ENCODE assay signal across 2 cellular contexts in the genomic region with DNA sequence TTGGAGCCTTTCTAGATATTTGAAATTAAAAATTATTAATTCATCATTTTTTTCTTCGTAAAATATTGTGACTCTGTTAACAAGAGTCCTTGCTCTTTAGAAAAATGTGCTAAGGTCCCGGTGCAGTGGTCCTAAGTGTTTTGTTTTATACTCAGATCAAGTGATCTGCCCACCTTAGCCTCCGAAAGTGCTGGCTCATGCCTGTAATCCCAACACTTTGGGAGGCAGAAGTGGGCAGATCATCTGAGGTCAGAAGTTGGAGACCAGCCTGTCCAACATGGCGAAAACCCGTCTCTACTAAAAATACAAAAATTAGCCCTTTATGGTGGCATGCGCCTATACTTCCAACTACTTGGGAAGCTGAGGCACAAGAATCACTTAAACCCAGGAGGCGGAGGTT.
TF ChIP-seq lines count a peak whose summit lies in the region.

No MANE protein-coding gene starts in this region.

TF ChIP-seq in K562, 482 proteins besides CTCF, POLR2A, EP300 and RAD21 (continued from another document and continues in another):
- TF ChIP-seq, protein P1, sequence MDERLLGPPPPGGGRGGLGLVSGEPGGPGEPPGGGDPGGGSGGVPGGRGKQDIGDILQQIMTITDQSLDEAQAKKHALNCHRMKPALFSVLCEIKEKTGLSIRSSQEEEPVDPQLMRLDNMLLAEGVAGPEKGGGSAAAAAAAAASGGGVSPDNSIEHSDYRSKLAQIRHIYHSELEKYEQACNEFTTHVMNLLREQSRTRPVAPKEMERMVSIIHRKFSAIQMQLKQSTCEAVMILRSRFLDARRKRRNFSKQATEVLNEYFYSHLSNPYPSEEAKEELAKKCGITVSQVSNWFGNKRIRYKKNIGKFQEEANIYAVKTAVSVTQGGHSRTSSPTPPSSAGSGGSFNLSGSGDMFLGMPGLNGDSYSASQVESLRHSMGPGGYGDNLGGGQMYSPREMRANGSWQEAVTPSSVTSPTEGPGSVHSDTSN (CRISPR knock-in tag; IDR thresholded peaks at IDR 0.05; ENCODE audit: low read depth): no peak
- TF ChIP-seq, protein P1 (tag; conservative IDR thresholded peaks at IDR 0.05; ENCODE audit: low read depth): no peak
- no peak for TF ChIP-seq KLF1 (tag; IDR thresholded peaks at IDR 0.05)
- TF ChIP-seq, protein P2, sequence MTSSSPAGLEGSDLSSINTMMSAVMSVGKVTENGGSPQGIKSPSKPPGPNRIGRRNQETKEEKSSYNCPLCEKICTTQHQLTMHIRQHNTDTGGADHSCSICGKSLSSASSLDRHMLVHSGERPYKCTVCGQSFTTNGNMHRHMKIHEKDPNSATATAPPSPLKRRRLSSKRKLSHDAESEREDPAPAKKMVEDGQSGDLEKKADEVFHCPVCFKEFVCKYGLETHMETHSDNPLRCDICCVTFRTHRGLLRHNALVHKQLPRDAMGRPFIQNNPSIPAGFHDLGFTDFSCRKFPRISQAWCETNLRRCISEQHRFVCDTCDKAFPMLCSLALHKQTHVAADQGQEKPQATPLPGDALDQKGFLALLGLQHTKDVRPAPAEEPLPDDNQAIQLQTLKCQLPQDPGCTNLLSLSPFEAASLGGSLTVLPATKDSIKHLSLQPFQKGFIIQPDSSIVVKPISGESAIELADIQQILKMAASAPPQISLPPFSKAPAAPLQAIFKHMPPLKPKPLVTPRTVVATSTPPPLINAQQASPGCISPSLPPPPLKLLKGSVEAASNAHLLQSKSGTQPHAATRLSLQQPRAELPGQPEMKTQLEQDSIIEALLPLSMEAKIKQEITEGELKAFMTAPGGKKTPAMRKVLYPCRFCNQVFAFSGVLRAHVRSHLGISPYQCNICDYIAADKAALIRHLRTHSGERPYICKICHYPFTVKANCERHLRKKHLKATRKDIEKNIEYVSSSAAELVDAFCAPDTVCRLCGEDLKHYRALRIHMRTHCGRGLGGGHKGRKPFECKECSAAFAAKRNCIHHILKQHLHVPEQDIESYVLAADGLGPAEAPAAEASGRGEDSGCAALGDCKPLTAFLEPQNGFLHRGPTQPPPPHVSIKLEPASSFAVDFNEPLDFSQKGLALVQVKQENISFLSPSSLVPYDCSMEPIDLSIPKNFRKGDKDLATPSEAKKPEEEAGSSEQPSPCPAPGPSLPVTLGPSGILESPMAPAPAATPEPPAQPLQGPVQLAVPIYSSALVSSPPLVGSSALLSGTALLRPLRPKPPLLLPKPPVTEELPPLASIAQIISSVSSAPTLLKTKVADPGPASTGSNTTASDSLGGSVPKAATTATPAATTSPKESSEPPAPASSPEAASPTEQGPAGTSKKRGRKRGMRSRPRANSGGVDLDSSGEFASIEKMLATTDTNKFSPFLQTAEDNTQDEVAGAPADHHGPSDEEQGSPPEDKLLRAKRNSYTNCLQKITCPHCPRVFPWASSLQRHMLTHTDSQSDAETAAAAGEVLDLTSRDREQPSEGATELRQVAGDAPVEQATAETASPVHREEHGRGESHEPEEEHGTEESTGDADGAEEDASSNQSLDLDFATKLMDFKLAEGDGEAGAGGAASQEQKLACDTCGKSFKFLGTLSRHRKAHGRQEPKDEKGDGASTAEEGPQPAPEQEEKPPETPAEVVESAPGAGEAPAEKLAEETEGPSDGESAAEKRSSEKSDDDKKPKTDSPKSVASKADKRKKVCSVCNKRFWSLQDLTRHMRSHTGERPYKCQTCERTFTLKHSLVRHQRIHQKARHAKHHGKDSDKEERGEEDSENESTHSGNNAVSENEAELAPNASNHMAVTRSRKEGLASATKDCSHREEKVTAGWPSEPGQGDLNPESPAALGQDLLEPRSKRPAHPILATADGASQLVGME (CRISPR knock-in tag; IDR thresholded peaks at IDR 0.05): no peak
- 0 out of 2 replicates have a peak, but pooled peaks have one; percentile 15 for TF ChIP-seq SMARCA4 (IDR thresholded peaks at IDR 0.05)
- no peak for TF ChIP-seq ZNF444 (CRISPR knock-in tag; IDR thresholded peaks at IDR 0.05)
- TF ChIP-seq, protein P3, sequence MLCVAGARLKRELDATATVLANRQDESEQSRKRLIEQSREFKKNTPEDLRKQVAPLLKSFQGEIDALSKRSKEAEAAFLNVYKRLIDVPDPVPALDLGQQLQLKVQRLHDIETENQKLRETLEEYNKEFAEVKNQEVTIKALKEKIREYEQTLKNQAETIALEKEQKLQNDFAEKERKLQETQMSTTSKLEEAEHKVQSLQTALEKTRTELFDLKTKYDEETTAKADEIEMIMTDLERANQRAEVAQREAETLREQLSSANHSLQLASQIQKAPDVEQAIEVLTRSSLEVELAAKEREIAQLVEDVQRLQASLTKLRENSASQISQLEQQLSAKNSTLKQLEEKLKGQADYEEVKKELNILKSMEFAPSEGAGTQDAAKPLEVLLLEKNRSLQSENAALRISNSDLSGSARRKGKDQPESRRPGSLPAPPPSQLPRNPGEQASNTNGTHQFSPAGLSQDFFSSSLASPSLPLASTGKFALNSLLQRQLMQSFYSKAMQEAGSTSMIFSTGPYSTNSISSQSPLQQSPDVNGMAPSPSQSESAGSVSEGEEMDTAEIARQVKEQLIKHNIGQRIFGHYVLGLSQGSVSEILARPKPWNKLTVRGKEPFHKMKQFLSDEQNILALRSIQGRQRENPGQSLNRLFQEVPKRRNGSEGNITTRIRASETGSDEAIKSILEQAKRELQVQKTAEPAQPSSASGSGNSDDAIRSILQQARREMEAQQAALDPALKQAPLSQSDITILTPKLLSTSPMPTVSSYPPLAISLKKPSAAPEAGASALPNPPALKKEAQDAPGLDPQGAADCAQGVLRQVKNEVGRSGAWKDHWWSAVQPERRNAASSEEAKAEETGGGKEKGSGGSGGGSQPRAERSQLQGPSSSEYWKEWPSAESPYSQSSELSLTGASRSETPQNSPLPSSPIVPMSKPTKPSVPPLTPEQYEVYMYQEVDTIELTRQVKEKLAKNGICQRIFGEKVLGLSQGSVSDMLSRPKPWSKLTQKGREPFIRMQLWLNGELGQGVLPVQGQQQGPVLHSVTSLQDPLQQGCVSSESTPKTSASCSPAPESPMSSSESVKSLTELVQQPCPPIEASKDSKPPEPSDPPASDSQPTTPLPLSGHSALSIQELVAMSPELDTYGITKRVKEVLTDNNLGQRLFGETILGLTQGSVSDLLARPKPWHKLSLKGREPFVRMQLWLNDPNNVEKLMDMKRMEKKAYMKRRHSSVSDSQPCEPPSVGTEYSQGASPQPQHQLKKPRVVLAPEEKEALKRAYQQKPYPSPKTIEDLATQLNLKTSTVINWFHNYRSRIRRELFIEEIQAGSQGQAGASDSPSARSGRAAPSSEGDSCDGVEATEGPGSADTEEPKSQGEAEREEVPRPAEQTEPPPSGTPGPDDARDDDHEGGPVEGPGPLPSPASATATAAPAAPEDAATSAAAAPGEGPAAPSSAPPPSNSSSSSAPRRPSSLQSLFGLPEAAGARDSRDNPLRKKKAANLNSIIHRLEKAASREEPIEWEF (CRISPR knock-in tag; IDR thresholded peaks at IDR 0.05): 0 out of 2 replicates have a peak, but pooled peaks have one; percentile 19
- no peak for TF ChIP-seq SMARCB1 (IDR thresholded peaks at IDR 0.05; ENCODE audit: insufficient read length, low read depth)
- no peak for TF ChIP-seq RBFOX2 (IDR thresholded peaks at IDR 0.05; ENCODE audit: low read depth, low read length)

TF ChIP-seq in SK-N-SH, 30 proteins besides CTCF, POLR2A, EP300 and RAD21 (continued from another document):
- TF ChIP-seq, protein P4, sequence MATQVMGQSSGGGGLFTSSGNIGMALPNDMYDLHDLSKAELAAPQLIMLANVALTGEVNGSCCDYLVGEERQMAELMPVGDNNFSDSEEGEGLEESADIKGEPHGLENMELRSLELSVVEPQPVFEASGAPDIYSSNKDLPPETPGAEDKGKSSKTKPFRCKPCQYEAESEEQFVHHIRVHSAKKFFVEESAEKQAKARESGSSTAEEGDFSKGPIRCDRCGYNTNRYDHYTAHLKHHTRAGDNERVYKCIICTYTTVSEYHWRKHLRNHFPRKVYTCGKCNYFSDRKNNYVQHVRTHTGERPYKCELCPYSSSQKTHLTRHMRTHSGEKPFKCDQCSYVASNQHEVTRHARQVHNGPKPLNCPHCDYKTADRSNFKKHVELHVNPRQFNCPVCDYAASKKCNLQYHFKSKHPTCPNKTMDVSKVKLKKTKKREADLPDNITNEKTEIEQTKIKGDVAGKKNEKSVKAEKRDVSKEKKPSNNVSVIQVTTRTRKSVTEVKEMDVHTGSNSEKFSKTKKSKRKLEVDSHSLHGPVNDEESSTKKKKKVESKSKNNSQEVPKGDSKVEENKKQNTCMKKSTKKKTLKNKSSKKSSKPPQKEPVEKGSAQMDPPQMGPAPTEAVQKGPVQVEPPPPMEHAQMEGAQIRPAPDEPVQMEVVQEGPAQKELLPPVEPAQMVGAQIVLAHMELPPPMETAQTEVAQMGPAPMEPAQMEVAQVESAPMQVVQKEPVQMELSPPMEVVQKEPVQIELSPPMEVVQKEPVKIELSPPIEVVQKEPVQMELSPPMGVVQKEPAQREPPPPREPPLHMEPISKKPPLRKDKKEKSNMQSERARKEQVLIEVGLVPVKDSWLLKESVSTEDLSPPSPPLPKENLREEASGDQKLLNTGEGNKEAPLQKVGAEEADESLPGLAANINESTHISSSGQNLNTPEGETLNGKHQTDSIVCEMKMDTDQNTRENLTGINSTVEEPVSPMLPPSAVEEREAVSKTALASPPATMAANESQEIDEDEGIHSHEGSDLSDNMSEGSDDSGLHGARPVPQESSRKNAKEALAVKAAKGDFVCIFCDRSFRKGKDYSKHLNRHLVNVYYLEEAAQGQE (IDR thresholded peaks at IDR 0.05; ENCODE audit: low read depth, low read length): no peak
- TF ChIP-seq YY1 (IDR thresholded peaks at IDR 0.05; ENCODE audit: low read depth): no peak
- TF ChIP-seq MXI1 (IDR thresholded peaks at IDR 0.05; ENCODE audit: low read depth, low read length): no peak
- TF ChIP-seq TEAD4 (IDR thresholded peaks at IDR 0.05; ENCODE audit: borderline replicate concordance, insufficient read depth): no peak
- no peak for TF ChIP-seq FOSL2 (IDR thresholded peaks at IDR 0.05; ENCODE audit: borderline replicate concordance, low read depth)
